26 cellular contexts compared by ENCODE assay signal in the genomic region with DNA sequence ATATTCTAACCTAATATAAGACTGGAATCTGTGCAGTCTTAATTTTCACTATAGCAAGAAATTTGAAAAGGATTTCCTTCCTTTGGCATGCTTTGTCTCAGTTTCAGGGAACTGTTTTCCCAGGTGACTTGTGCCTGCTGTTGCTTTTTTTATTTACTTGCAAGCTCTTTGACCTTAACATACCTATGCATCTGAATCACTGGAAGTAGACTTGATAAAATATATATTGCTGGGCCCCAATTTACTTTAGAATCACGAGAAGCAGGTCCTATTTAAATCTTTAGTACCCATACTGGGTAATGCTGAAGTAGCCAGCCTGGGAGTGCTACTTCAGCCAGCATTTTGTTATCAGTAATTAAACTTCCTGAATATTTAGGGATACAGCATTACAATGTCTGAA.
"Had no signal": no experiment of that assay in that cellular context is flagged by ENCODE, and none has a peak within 500 bp of the region (broad histone marks: within the 10 kb centered on the region; RNA-seq: fewer than 3 reads in every experiment).

No MANE protein-coding gene starts in this region.

- H3K27me3 ChIP-seq: esophagus muscularis mucosa, gastroesophageal sphincter, heart left ventricle, sigmoid colon, testis, vagina had no signal

- H3K36me3 Mint-ChIP-seq: activated CD4-positive, alpha-beta memory T cell treated with anti-CD3 and anti-CD28 coated beads for 36 hours; activated naive CD4-positive, alpha-beta T cell treated with anti-CD3 and anti-CD28 coated beads, Interleukin-2, amount 10 ng/mL, durations not matched to agents 7 days and 5 days; memory B cell had no signal

- H3K27ac Mint-ChIP-seq: activated B cell treated with CpG ODN at 0.5 μM for 24 hours; activated CD4-positive, alpha-beta memory T cell treated with anti-CD3 and anti-CD28 coated beads for 36 hours; activated naive CD4-positive, alpha-beta T cell treated with anti-CD3 and anti-CD28 coated beads, Interleukin-2, amount 10 ng/mL, durations not matched to agents 7 days and 5 days; activated naive CD8-positive, alpha-beta T cell treated with anti-CD3 and anti-CD28 coated beads, Interleukin-2, amount 50 U/mL, for 24 hours; activated T-cell treated with anti-CD3 and anti-CD28 coated beads, Interleukin-2, amount 50 U/mL, for 72 hours; dendritic cell treated with granulocyte-macrophage colony-stimulating factor and Interleukin-4, amounts not matched to agents 40 ng/mL and 50 ng/mL, for 4 days; memory B cell; nephron; T-helper 1 cell treated with Interleukin-12 subunit alpha and Interleukin-12 subunit beta and Interleukin-4 antibody, amounts not matched to agents 30 μg/mL and 1 μg/mL, for 36 hours had no signal

- H3K4me2 ChIP-seq: smooth muscle cell had no signal

- DNase-seq: activated B cell treated with CpG ODN at 0.5 μM for 24 hours; activated CD4-positive, alpha-beta memory T cell treated with anti-CD3 and anti-CD28 coated beads for 36 hours; activated CD4-positive, alpha-beta T cell treated with anti-CD3 and anti-CD28 coated beads for 4 hours; activated effector memory CD4-positive, alpha-beta T cell treated with Interleukin-2 at 50 U/mL for 16 hours; activated naive CD4-positive, alpha-beta T cell treated with anti-CD3 and anti-CD28 coated beads, Interleukin-2, amount 10 ng/mL, durations not matched to agents 7 days and 5 days; activated naive CD8-positive, alpha-beta T cell treated with anti-CD3 and anti-CD28 coated beads, Interleukin-2, amount 50 U/mL, for 24 hours; activated T-cell treated with anti-CD3 and anti-CD28 coated beads, Interleukin-2, amount 50 U/mL, for 72 hours; effector CD8-positive, alpha-beta T cell; heart left ventricle; islet precursor cell; left cardiac atrium; sigmoid colon; stimulated activated CD4-positive, alpha-beta T cell treated with anti-CD3 and anti-CD28 coated beads, Interleukin-2, amount 100 ng/mL, for 48 hours; stimulated activated CD8-positive, alpha-beta memory T cell treated with anti-CD3 and anti-CD28 coated beads, Interleukin-4, amount 100 ng/mL, for 48 hours; stimulated activated naive CD4-positive, alpha-beta T cell; T1000; testis; trophoblast cell had no signal

- H3K4me1 Mint-ChIP-seq: activated B cell treated with CpG ODN at 0.5 μM for 24 hours; activated naive CD4-positive, alpha-beta T cell treated with anti-CD3 and anti-CD28 coated beads, Interleukin-2, amount 10 ng/mL, durations not matched to agents 7 days and 5 days; activated naive CD8-positive, alpha-beta T cell treated with anti-CD3 and anti-CD28 coated beads, Interleukin-2, amount 50 U/mL, for 24 hours; memory B cell; nephron had no signal

- ATAC-seq: activated naive CD8-positive, alpha-beta T cell treated with anti-CD3 and anti-CD28 coated beads, Interleukin-2, amount 50 U/mL, for 24 hours; activated T-cell treated with anti-CD3 and anti-CD28 coated beads, Interleukin-2, amount 50 U/mL, for 72 hours; gastroesophageal sphincter; heart left ventricle; left cardiac atrium had no signal

- H3K9me3 ChIP-seq: testis, vagina had no signal

- H3K36me3 ChIP-seq: esophagus muscularis mucosa, gastroesophageal sphincter, heart left ventricle, sigmoid colon, vagina had no signal

- H3K4me3 Mint-ChIP-seq: activated B cell treated with CpG ODN at 0.5 μM for 24 hours; activated CD4-positive, alpha-beta memory T cell treated with anti-CD3 and anti-CD28 coated beads for 36 hours; activated naive CD4-positive, alpha-beta T cell treated with anti-CD3 and anti-CD28 coated beads, Interleukin-2, amount 10 ng/mL, durations not matched to agents 7 days and 5 days; activated naive CD8-positive, alpha-beta T cell treated with anti-CD3 and anti-CD28 coated beads, Interleukin-2, amount 50 U/mL, for 24 hours; activated T-cell treated with anti-CD3 and anti-CD28 coated beads, Interleukin-2, amount 50 U/mL, for 72 hours; dendritic cell treated with granulocyte-macrophage colony-stimulating factor and Interleukin-4, amounts not matched to agents 40 ng/mL and 50 ng/mL, for 4 days; memory B cell; nephron; T-helper 1 cell treated with Interleukin-12 subunit alpha and Interleukin-12 subunit beta and Interleukin-4 antibody, amounts not matched to agents 30 μg/mL and 1 μg/mL, for 36 hours had no signal

- H3K4me1 ChIP-seq: esophagus muscularis mucosa, gastroesophageal sphincter, heart left ventricle, sigmoid colon, testis, vagina had no signal

- H3K27ac ChIP-seq: esophagus muscularis mucosa, gastroesophageal sphincter, heart left ventricle, sigmoid colon, testis, vagina had no signal

- H3K27me3 Mint-ChIP-seq: activated naive CD4-positive, alpha-beta T cell treated with anti-CD3 and anti-CD28 coated beads, Interleukin-2, amount 10 ng/mL, durations not matched to agents 7 days and 5 days; activated naive CD8-positive, alpha-beta T cell treated with anti-CD3 and anti-CD28 coated beads, Interleukin-2, amount 50 U/mL, for 24 hours had no signal

- H3K4me3 ChIP-seq: esophagus muscularis mucosa, gastroesophageal sphincter, heart left ventricle, sigmoid colon, smooth muscle cell, testis, vagina had no signal
